Comparison of ENCODE assay signal across 22 cellular contexts in the genomic region with DNA sequence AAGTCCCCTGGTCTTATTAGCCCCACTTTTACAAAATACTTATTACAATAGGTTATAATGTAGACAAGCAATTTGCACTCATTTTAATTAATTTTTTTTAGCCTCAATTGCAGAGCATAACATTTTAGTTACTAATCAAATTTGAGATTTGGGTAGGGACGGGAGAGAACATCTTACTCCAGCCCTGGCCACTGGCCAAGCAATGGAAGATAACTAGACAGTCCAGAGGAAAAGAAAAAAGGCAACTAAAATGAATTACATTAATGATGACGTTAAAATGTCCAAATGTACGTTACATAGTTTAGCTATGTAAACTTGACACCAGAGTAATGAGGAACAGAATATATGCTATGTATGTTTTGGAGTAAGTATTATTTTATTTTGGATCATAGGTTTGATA. TPM values are rescaled to one million over a fixed set of nuclear protein-coding genes. Genes with fewer than 3 reads are reported as not detected.
A peak's percentile ranks its signal among the peaks of the same experiment; 100 is the strongest.
DNase-seq lines count a peak whose midpoint lies in the region; ATAC-seq, FAIRE-seq and TF ChIP-seq lines count a peak whose summit lies in the region.
"Had no signal": no experiment of that assay in that cellular context is flagged by ENCODE, and none has a peak within 500 bp of the region (broad histone marks: within the 10 kb centered on the region; RNA-seq: fewer than 3 reads in every experiment).

No MANE protein-coding gene starts in this region.

- no peak overlapping the region for H2AK9ac ChIP-seq in IMR-90 (replicated peaks; ENCODE audit: low read depth, low read length, poor library complexity)

- in situ Hi-C loops in mammary epithelial cell (cut with MboI; ENCODE audit: low sequenced_read_pairs in 2 of 2) (no loop called here), IMR-90 (cut with MboI; ENCODE audit: low sequenced_read_pairs) (no loop called here)

- no peaks in the 10 kb centered on the region for H4K20me1 ChIP-seq in mammary epithelial cell (ENCODE audit: insufficient read depth, low read length)
- H4K20me1 ChIP-seq in IMR-90 (ENCODE audit: insufficient read depth, low read length), result no peaks in the 10 kb centered on the region
- no peaks in the 10 kb centered on the region for H4K20me1 ChIP-seq in endothelial cell of umbilical vein (replicated peaks; ENCODE audit: control insufficient read depth, extremely low read depth, insufficient read depth, low read length)
- H4K20me1 ChIP-seq: BLaER1 treated with 17β-estradiol and CSF1 and Interleukin-3, amounts not matched to agents 10 nM and 100 nM had no signal

- TF ChIP-seq RAD21 in IMR-90 (IDR thresholded peaks at IDR 0.05; ENCODE audit: low read length), result no peak

- H3K36me3 ChIP-seq in mammary epithelial cell (ENCODE audit: insufficient read depth, low read length) (no peaks in the 10 kb centered on the region), breast epithelium (no peaks in the 10 kb centered on the region), IMR-90 (ENCODE audit: control insufficient read depth, insufficient read depth, low read length) (no peaks in the 10 kb centered on the region), endothelial cell of umbilical vein (ENCODE audit: control insufficient read depth in 2 of 2, extremely low read depth in 1 of 2, insufficient read depth in 2 of 2, low read length in 2 of 2) (no peaks in the 10 kb centered on the region)
- H3K36me3 ChIP-seq: BE2C; BLaER1 treated with 17β-estradiol and CSF1 and Interleukin-3, amounts not matched to agents 10 nM and 100 nM had no signal

- H3K9me1 ChIP-seq in IMR-90 (ENCODE audit: insufficient read depth, low read length) (no peaks in the 10 kb centered on the region), endothelial cell of umbilical vein (replicated peaks; ENCODE audit: control insufficient read depth, extremely low read depth, insufficient read depth, low read length) (no peaks in the 10 kb centered on the region)

- POLR2A ChIA-PET in IMR-90 (lab: Charles Lee; ENCODE audit: unreplicated experiment) (no interaction called here), endothelial cell of umbilical vein (lab: Charles Lee) (interaction anchor here (1.6 to 3.6 kb wide), 2 partner anchors 9 to 12 kb away, joined by 9 to 43 read pairs; a partner anchor contains a TSS)

- H3K4me2 ChIP-seq in mammary epithelial cell (ENCODE audit: insufficient read depth, low read depth, low read length), result peak overlapping the region; percentile 18
- no peak overlapping the region for H3K4me2 ChIP-seq in IMR-90 (ENCODE audit: low read depth, low read length)
- H3K4me2 ChIP-seq in endothelial cell of umbilical vein (ENCODE audit: insufficient read depth, low read length), result peak overlapping the region; percentile 51
- H3K4me2 ChIP-seq: BLaER1 treated with 17β-estradiol and CSF1 and Interleukin-3, amounts not matched to agents 10 nM and 100 nM had no signal

- DNase-seq in DMS 273 (lab: John Stamatoyannopoulos, UW; ENCODE audit: unreplicated experiment) (peak; percentile 6), DMS 273 treated with DMSO at 0.1 percent for 48 hours (lab: John Stamatoyannopoulos, UW) (no peak), mammary epithelial cell (no peak), breast epithelium (ENCODE audit: low spot score in 2 of 2) (no peak), IMR-90 (no peak), endothelial cell of umbilical vein (ENCODE audit: low read depth, low spot score) (no peak), AG08396 (ENCODE audit: low spot score) (no peak)
- DNase-seq: AML-193; BE2C; Calu3; CD4-positive, alpha-beta memory T cell; COR-L47; DND-41; H9 had no signal

- intact Hi-C loops in mammary epithelial cell (cut with micrococcal nuclease), result no loop called here
- intact Hi-C loops in breast epithelium (cut with DNase I; ENCODE audit: low total_unique reads), result no loop called here
- intact Hi-C loops in IMR-90 (cut with micrococcal nuclease), result no loop called here
- intact Hi-C loops in endothelial cell of umbilical vein (cut with micrococcal nuclease), result loop anchor here (1.0 kb wide), 4 partner anchors 9 to 69 kb away; a partner anchor contains a TSS

- TF ChIP-seq CTCF in mammary epithelial cell (conservative IDR thresholded peaks at IDR 0.05 in 1 of 2, IDR thresholded peaks at IDR 0.05 in 1 of 2; ENCODE audit: extremely low read depth in 1 of 2, insufficient read depth in 1 of 2, low read depth in 1 of 2, low read length in 2 of 2) (no peak), breast epithelium (IDR thresholded peaks at IDR 0.05) (no peak), IMR-90 (conservative IDR thresholded peaks at IDR 0.05; ENCODE audit: low read depth, low read length) (no peak), endothelial cell of umbilical vein (IDR thresholded peaks at IDR 0.05; ENCODE audit: extremely low read depth in 1 of 2, insufficient read depth in 1 of 2, low read depth in 1 of 2, low read length in 2 of 2) (no peak)

- no peak overlapping the region for H3K23ac ChIP-seq in IMR-90 (ENCODE audit: low read depth, low read length)

- no peak overlapping the region for H2BK20ac ChIP-seq in IMR-90 (ENCODE audit: low read depth, low read length)

- H3K9me3 ChIP-seq in mammary epithelial cell (replicated peaks; ENCODE audit: insufficient read depth, low read length) (no peaks in the 10 kb centered on the region), breast epithelium (no peaks in the 10 kb centered on the region), IMR-90 (ENCODE audit: control insufficient read depth, insufficient read depth, low read length) (no peaks in the 10 kb centered on the region; the same call in 1 of the 2 replicates), endothelial cell of umbilical vein (replicated peaks; ENCODE audit: control insufficient read depth, insufficient read depth, low read length) (no peaks in the 10 kb centered on the region)
- H3K9me3 ChIP-seq: BE2C had no signal

- dilution Hi-C loops in mammary epithelial cell (cut with HindIII; ENCODE audit: low sequenced_read_pairs), result no loop called here
- dilution Hi-C loops in IMR-90 (cut with HindIII; ENCODE audit: low sequenced_read_pairs, unreplicated experiment), result no loop called here
- dilution Hi-C loops in endothelial cell of umbilical vein (cut with MboI; ENCODE audit: extremely low pct_ligation_motif_present, low sequenced_read_pairs), result no loop called here

- peak overlapping the region; percentile 46; the same call in 1 of the 2 replicates for H2AK5ac ChIP-seq in IMR-90 (ENCODE audit: low read depth, low read length)

- H3K4me3 ChIP-seq in mammary epithelial cell (replicated peaks in 1 of 3; ENCODE audit: insufficient read depth in 1 of 3, low read depth in 2 of 3, low read length in 3 of 3) (no peak overlapping the region), breast epithelium (no peak overlapping the region), IMR-90 (ENCODE audit: insufficient read depth, low read depth, low read length) (no peak overlapping the region), endothelial cell of umbilical vein (replicated peaks in 1 of 3; ENCODE audit: insufficient read depth in 1 of 3, low read depth in 1 of 3, low read length in 3 of 3) (no peak overlapping the region)
- H3K4me3 ChIP-seq: BLaER1 treated with 17β-estradiol and CSF1 and Interleukin-3, amounts not matched to agents 10 nM and 100 nM; GM23248 had no signal

- BruUV-seq in mammary epithelial cell (replicated peaks; lab: Mats Ljungman, UMichigan), result no TSS peak
- no TSS peak for BruUV-seq in IMR-90 (replicated peaks; lab: Mats Ljungman, UMichigan)
- BruUV-seq in endothelial cell of umbilical vein (replicated peaks; lab: Mats Ljungman, UMichigan), result no TSS peak

- TF ChIP-seq POLR2A in breast epithelium (IDR thresholded peaks at IDR 0.05) (no peak), IMR-90 (IDR thresholded peaks at IDR 0.05; ENCODE audit: low read depth, low read length) (no peak), endothelial cell of umbilical vein (IDR thresholded peaks at IDR 0.05; ENCODE audit: low read depth, low read length) (no peak)

- peak overlapping the region; percentile 18; the same call in 1 of the 2 replicates for H2BK120ac ChIP-seq in IMR-90 (ENCODE audit: low read depth, low read length)

- 0 out of 4 replicates have a peak overlapping the region, but pooled peaks of 1 of the 2 experiments have one; percentile 9 for H4K8ac ChIP-seq in IMR-90 (ENCODE audit: low read depth in 2 of 2, low read length in 2 of 2)

- H2AFZ ChIP-seq in mammary epithelial cell (ENCODE audit: low read depth, low read length), result no peak overlapping the region
- no peak overlapping the region for H2AFZ ChIP-seq in IMR-90 (replicated peaks; ENCODE audit: low read length, poor library complexity)
- no peak overlapping the region for H2AFZ ChIP-seq in endothelial cell of umbilical vein (ENCODE audit: low read depth, low read length)
- H2AFZ ChIP-seq: GM23248 had no signal

- H2BK15ac ChIP-seq in IMR-90 (ENCODE audit: low read depth, low read length), result peak overlapping the region; percentile 14; the same call in 1 of the 3 replicates

- H3K18ac ChIP-seq in IMR-90 (ENCODE audit: low read depth, low read length), result no peak overlapping the region

- H3K9ac ChIP-seq in mammary epithelial cell (ENCODE audit: insufficient read depth, low read length) (no peak overlapping the region), IMR-90 (ENCODE audit: low read depth, low read length) (no peak overlapping the region), endothelial cell of umbilical vein (replicated peaks; ENCODE audit: extremely low read depth, insufficient read depth, low read length) (peak overlapping the region; percentile 46)
- H3K9ac ChIP-seq: BLaER1 treated with 17β-estradiol and CSF1 and Interleukin-3, amounts not matched to agents 10 nM and 100 nM; GM23248 had no signal

- no peaks in the 10 kb centered on the region for H3K27me3 ChIP-seq in mammary epithelial cell (ENCODE audit: insufficient read depth, low read length)
- no peaks in the 10 kb centered on the region for H3K27me3 ChIP-seq in breast epithelium
- H3K27me3 ChIP-seq in IMR-90 (ENCODE audit: control insufficient read depth, insufficient read depth, low read length), result no peaks in the 10 kb centered on the region
- no peaks in the 10 kb centered on the region for H3K27me3 ChIP-seq in endothelial cell of umbilical vein (ENCODE audit: control insufficient read depth in 2 of 2, insufficient read depth in 2 of 2, low read length in 2 of 2)
- H3K27me3 ChIP-seq: BE2C; BLaER1 treated with 17β-estradiol and CSF1 and Interleukin-3, amounts not matched to agents 10 nM and 100 nM had no signal

- no peak for FAIRE-seq in endothelial cell of umbilical vein (lab: Jason Lieb, UNC)
- FAIRE-seq: A204.1, G401.6, GM12892, H1 had no signal

- 94% methylated on average over 3 of the region's 3 CpGs for WGBS in mammary epithelial cell (ENCODE audit: low coverage, missing lambda C conversion rate)
- WGBS in IMR-90 (ENCODE audit: extremely low coverage in 2 of 2, insufficient read length in 1 of 2), 2 experiments, result no CpG with 5 or more reads among the region's 3 CpGs

- H4K5ac ChIP-seq in IMR-90 (ENCODE audit: low read depth, low read length), result no peak overlapping the region

- H3K79me2 ChIP-seq in mammary epithelial cell (ENCODE audit: insufficient read depth, low read length) (no peaks in the 10 kb centered on the region), endothelial cell of umbilical vein (ENCODE audit: control insufficient read depth, insufficient read depth, low read length) (no peaks in the 10 kb centered on the region)

- H3K79me1 ChIP-seq in IMR-90 (ENCODE audit: low read depth in 1 of 2, low read length in 2 of 2), result no peaks in the 10 kb centered on the region

- no peak overlapping the region for H3K27ac ChIP-seq in mammary epithelial cell (ENCODE audit: insufficient read depth, low read depth, low read length)
- no peak overlapping the region for H3K27ac ChIP-seq in breast epithelium
- H3K27ac ChIP-seq in IMR-90 (ENCODE audit: insufficient read depth, low read length), result no peak overlapping the region
- peak overlapping the region; percentile 93 for H3K27ac ChIP-seq in endothelial cell of umbilical vein (ENCODE audit: insufficient read depth, low read depth, low read length)
- H3K27ac ChIP-seq: 22Rv1; BLaER1 treated with 17β-estradiol and CSF1 and Interleukin-3, amounts not matched to agents 10 nM and 100 nM; GM23248 had no signal

- H3K14ac ChIP-seq in IMR-90 (replicated peaks; ENCODE audit: low read depth, low read length), result no peak overlapping the region

- ATAC-seq in IMR-90 (ENCODE audit: low read depth) (no peak), HG02571 (IDR thresholded peaks at IDR 0.05; ENCODE audit: unreplicated experiment) (no peak)

- peak overlapping the region; percentile 32; the same call in 1 of the 2 replicates for H3K4ac ChIP-seq in IMR-90 (ENCODE audit: low read depth, low read length)

- peak overlapping the region; percentile 32; the same call in 1 of the 2 replicates for H4K91ac ChIP-seq in IMR-90 (ENCODE audit: insufficient read depth, low read depth, low read length)

- no peak overlapping the region for H3K56ac ChIP-seq in IMR-90 (ENCODE audit: extremely low read depth, insufficient read depth, low read length)

- H2BK5ac ChIP-seq in IMR-90 (ENCODE audit: low read depth, low read length, poor library complexity, severe bottlenecking), result no peak overlapping the region

- H3K4me1 ChIP-seq in mammary epithelial cell (ENCODE audit: insufficient read depth, low read length) (peaks cover 31% of the 10 kb centered on the region), breast epithelium (no peaks in the 10 kb centered on the region), IMR-90 (ENCODE audit: control insufficient read depth, insufficient read depth, low read length) (peaks cover 2% of the 10 kb centered on the region; the same call in 1 of the 2 replicates), endothelial cell of umbilical vein (ENCODE audit: control insufficient read depth, extremely low read depth, insufficient read depth, low read length) (peaks cover 56% of the 10 kb centered on the region)
- H3K4me1 ChIP-seq: BLaER1 treated with 17β-estradiol and CSF1 and Interleukin-3, amounts not matched to agents 10 nM and 100 nM had no signal

- CTCF ChIA-PET in mammary epithelial cell (lab: Charles Lee; ENCODE audit: low non-redundant PET) (no interaction called here), IMR-90 (lab: Yijun Ruan, JAX) (interaction anchor here (2.2 kb wide), 1 partner anchor 9 kb away, joined by 7 read pairs; no protein-coding TSS in a partner anchor), endothelial cell of umbilical vein (lab: Charles Lee) (interaction anchor here (0.7 to 4.3 kb wide), 6 partner anchors 8 to 305 kb away, joined by 3 to 19 read pairs (median 12); a partner anchor contains a TSS)

RNA-seq across cellular contexts. Expression of a gene that starts 11.0 kb away (rescaled TPM):
- total RNA-seq in mammary epithelial cell (10 to 100 TPM in 1 of 2 donors, 1 to 10 TPM in 1; 9.4 to 10.2 TPM), breast epithelium (10 to 100 TPM; 30.7 to 71.4 (median 31.3) TPM), IMR-90 (2012; rRNA removed) (11.5 and 12.5 TPM in 2 replicates), endothelial cell of umbilical vein (171 and 202 TPM in 2 replicates)
- polyA plus RNA-seq in mammary epithelial cell (20.7 TPM), IMR-90 (2012; rRNA removed) (7.7 and 8.3 TPM in 2 replicates), endothelial cell of umbilical vein (210 and 260 TPM in 2 replicates)
- polyA minus RNA-seq in mammary epithelial cell (16.0 TPM), endothelial cell of umbilical vein (336 and 384 TPM in 2 replicates)
- 4.0 and 7.0 TPM in 2 replicates for polyA plus RNA-seq in IMR-90 (2012; cell fraction: cytosol; rRNA removed)
- 2.8 and 3.3 TPM in 2 replicates for polyA plus RNA-seq in IMR-90 (2012; cell fraction: nucleus; rRNA removed; ENCODE audit: low replicate concordance)
- polyA plus RNA-seq in endothelial cell of umbilical vein (2011; cell fraction: cytosol; rRNA removed), result 295 and 361 TPM in 2 replicates
- 236 and 302 TPM in 2 replicates for polyA plus RNA-seq in endothelial cell of umbilical vein (2011; cell fraction: nucleus; rRNA removed)
- 209 and 239 TPM in 2 replicates for polyA plus RNA-seq in endothelial cell of umbilical vein (2012)
- not detected for polyA minus RNA-seq in endothelial cell of umbilical vein (2011; cell fraction: cytosol; rRNA and poly(A)+ RNA removed)
- polyA minus RNA-seq in endothelial cell of umbilical vein (2011; cell fraction: nucleus; rRNA and poly(A)+ RNA removed), result 217 and 316 TPM in 2 replicates
- total RNA-seq: Calu3; CD4-positive, alpha-beta memory T cell; H1; H9 had no signal
